ENCODE assay signal across 16 cellular contexts in the genomic region with DNA sequence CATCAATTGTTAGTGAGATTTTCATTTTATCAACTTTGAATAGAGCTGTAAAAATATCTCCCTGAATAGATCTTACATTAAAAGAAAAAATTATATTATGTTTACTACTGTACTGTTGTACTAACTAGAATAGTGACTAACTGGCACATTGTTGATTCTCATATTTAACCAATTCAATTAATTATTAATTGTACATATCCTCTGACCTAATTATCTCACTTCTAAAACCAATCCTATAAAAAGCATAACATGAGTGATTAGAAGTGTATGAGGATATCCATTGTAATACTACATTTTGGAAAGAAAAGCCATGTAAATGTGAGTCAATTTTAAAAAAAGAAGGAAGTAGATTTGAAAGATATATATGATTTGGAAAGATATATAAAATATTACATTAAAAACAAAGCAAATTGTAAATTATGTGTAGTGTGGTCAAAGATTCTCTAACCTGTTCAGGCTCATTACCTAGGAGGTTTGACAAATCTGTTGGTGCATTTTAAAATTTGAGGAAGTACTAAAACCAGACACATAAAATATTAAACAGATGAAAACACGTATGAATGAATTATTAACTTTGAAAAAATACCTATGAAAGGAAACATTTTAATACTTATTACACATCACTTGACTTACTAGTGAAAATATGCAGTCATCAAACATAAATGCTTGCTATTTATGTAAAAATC.
DNase-seq lines count a peak whose midpoint lies in the region; ATAC-seq and TF ChIP-seq lines count a peak whose summit lies in the region.
"Had no signal": no experiment of that assay in that cellular context is flagged by ENCODE, and none has a peak within 500 bp of the region (broad histone marks: within the 10 kb centered on the region; RNA-seq: fewer than 3 reads in every experiment).

No MANE protein-coding gene starts in this region.

- no peaks in the 10 kb centered on the region for H3K4me1 ChIP-seq in mucosa of descending colon (ENCODE audit: low read depth)
- H3K4me1 ChIP-seq: Peyer's patch had no signal

- H3K36me3 ChIP-seq in WERI-Rb-1 (no peaks in the 10 kb centered on the region), mucosa of descending colon (ENCODE audit: low read depth) (no peaks in the 10 kb centered on the region)
- H3K36me3 ChIP-seq: Peyer's patch had no signal

- H3K4me3 Mint-ChIP-seq in Calu3 (ENCODE audit: low read depth, unreplicated experiment) = no peak overlapping the region
- H3K4me3 Mint-ChIP-seq in T-helper 17 cell = no peak overlapping the region
- H3K4me3 Mint-ChIP-seq: B cell had no signal

- no peak overlapping the region for H3K27ac ChIP-seq in WERI-Rb-1
- H3K27ac ChIP-seq: Peyer's patch had no signal

- BruUV-seq in Calu3 (replicated peaks; lab: Mats Ljungman, UMichigan) = no TSS peak

- CTCF ChIA-PET in Calu3 (lab: Charles Lee) = no interaction called here

- no peaks in the 10 kb centered on the region for H3K27me3 ChIP-seq in WERI-Rb-1 (ENCODE audit: insufficient read depth, low read depth, severe bottlenecking)
- H3K27me3 ChIP-seq: Peyer's patch had no signal

- no peaks in the 10 kb centered on the region for H3K9me3 ChIP-seq in T-helper 17 cell (ENCODE audit: control insufficient read depth, low read length, poor library complexity, severe bottlenecking)
- H3K9me3 ChIP-seq in WERI-Rb-1 (ENCODE audit: severe bottlenecking) = peaks cover 8% of the 10 kb centered on the region
- H3K9me3 ChIP-seq in mucosa of descending colon = no peaks in the 10 kb centered on the region
- H3K9me3 ChIP-seq: Peyer's patch had no signal

- H3K4me3 ChIP-seq in WERI-Rb-1 (ENCODE audit: low read depth, low read length) (no peak overlapping the region), mucosa of descending colon (no peak overlapping the region)
- H3K4me3 ChIP-seq: Peyer's patch had no signal

- H3K27me3 Mint-ChIP-seq in Calu3 (ENCODE audit: unreplicated experiment) (no peaks in the 10 kb centered on the region), T-helper 17 cell (no peaks in the 10 kb centered on the region)
- H3K27me3 Mint-ChIP-seq: B cell had no signal

- H3K27ac Mint-ChIP-seq in Calu3 (ENCODE audit: unreplicated experiment) (peak overlapping the region; percentile 62), T-helper 17 cell (no peak overlapping the region)
- H3K27ac Mint-ChIP-seq: B cell had no signal

- DNase-seq in Calu3 (no peak), kidney glomerular epithelial cell (lab: John Stamatoyannopoulos, UW) (peak; percentile 46), T-helper 17 cell (no peak), WERI-Rb-1 (no peak), mucosa of descending colon (no peak), NCI-H187 treated with DMSO at 0.1 percent for 48 hours (lab: John Stamatoyannopoulos, UW) (no peak)
- DNase-seq: 8988T, NCI-H1092 treated with DMSO at 0.1 percent for 48 hours, NCI-H146, NCI-H2081, NCI-H2171 treated with DMSO at 0.1 percent for 48 hours, NCI-H446, Peyer's patch had no signal

- H3K36me3 Mint-ChIP-seq in Calu3 (ENCODE audit: insufficient read depth, unreplicated experiment) (no peaks in the 10 kb centered on the region), T-helper 17 cell (ENCODE audit: low read depth) (no peaks in the 10 kb centered on the region)

- intact Hi-C loops in Calu3 (cut with micrococcal nuclease; ENCODE audit: unreplicated experiment) = loop anchor here (5.0 kb wide), 2 partner anchors 121 to 211 kb away; no protein-coding TSS in a partner anchor
- intact Hi-C loops in mucosa of descending colon (cut with DNase I, micrococcal nuclease) = no loop called here

- ATAC-seq in GM21381 (IDR thresholded peaks at IDR 0.05; ENCODE audit: unreplicated experiment) (peak; percentile 49), HG03378 (IDR thresholded peaks at IDR 0.05; ENCODE audit: unreplicated experiment) (peak; percentile 71), T-helper 17 cell (no peak), mucosa of descending colon (no peak)

- TF ChIP-seq CTCF in Calu3 (IDR thresholded peaks at IDR 0.05; ENCODE audit: unreplicated experiment) (no peak), WERI-Rb-1 (IDR thresholded peaks at IDR 0.05; ENCODE audit: low read depth, low read length) (no peak), mucosa of descending colon (IDR thresholded peaks at IDR 0.05) (no peak)

- no peaks in the 10 kb centered on the region for H3K9me3 Mint-ChIP-seq in Calu3 (ENCODE audit: low read depth, unreplicated experiment)

- H3K4me1 Mint-ChIP-seq in Calu3 (ENCODE audit: low read depth, unreplicated experiment) = no peaks in the 10 kb centered on the region
- H3K4me1 Mint-ChIP-seq in T-helper 17 cell = no peaks in the 10 kb centered on the region
- H3K4me1 Mint-ChIP-seq: B cell had no signal

Comparison
In these comparisons a context has a peak if more than half of its experiments do, and no peak if none do; other contexts are left out.
1. ATAC-seq: peak in GM21381 (single experiment) and HG03378 (single experiment); none in T-helper 17 cell (single experiment) and mucosa of descending colon (single experiment).